In the genomic region with DNA sequence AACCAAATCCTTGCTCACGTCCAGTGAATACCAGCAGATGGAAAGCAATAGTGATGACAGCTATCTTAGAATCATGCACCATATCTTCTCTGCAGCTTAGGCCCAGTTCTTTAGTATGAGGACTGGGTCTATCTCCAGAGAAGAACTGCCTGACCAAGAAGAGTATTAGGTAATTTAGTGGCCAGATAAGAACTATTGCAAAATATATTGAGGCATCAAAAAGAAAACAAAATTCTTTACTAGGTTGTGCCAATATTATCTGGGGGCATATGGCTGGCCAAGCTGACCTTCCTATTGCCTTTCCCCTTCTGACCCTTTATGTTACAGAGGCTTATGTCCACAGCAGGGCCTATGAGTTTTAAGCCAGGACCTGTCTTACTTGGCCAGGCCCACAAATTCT, we compare ENCODE assay signal across 24 cellular contexts.
A peak's percentile ranks its signal among the peaks of the same experiment; 100 is the strongest.
DNase-seq lines count a peak whose midpoint lies in the region; ATAC-seq, FAIRE-seq and TF ChIP-seq lines count a peak whose summit lies in the region.
"Had no signal": no experiment of that assay in that cellular context is flagged by ENCODE, and none has a peak within 500 bp of the region (broad histone marks: within the 10 kb centered on the region; RNA-seq: fewer than 3 reads in every experiment).

No MANE protein-coding gene starts in this region.

- no peak for TF ChIP-seq POLR2A in GM12891 (IDR thresholded peaks at IDR 0.05; ENCODE audit: low read depth, low read length)

- peak overlapping the region; percentile 91 to 96 (median 94) for H3K27ac Mint-ChIP-seq in nephron
- H3K27ac Mint-ChIP-seq: CD4-positive, CD25-positive, alpha-beta regulatory T cell; IgD-negative memory B cell had no signal

- DNase-seq in SKM-1 treated with dmso at 0.1 percent for 144 hours (lab: John Stamatoyannopoulos, UW; ENCODE audit: unreplicated experiment): peak; percentile 3
- no peak for DNase-seq in SKM-1 (lab: John Stamatoyannopoulos, UW; ENCODE audit: unreplicated experiment)
- peak; percentile 64 for DNase-seq in NCI-H226
- peak; percentile 2 for DNase-seq in fibroblast of mammary gland (ENCODE audit: low read depth)
- no peak for DNase-seq in GM12891 (ENCODE audit: insufficient read length, low spot score)
- DNase-seq: 8988T; BE2C; CD4-positive, CD25-positive, alpha-beta regulatory T cell; COR-L47; DMS 273 treated with DMSO at 0.1 percent for 48 hours; Karpas-422; NCI-H1105; NCI-H2081; NCI-H2227 treated with DMSO at 0.1 percent for 48 hours; NCI-H524; OCI-M1 had no signal

- TF ChIP-seq CTCF in fibroblast of mammary gland (conservative IDR thresholded peaks at IDR 0.05; ENCODE audit: control insufficient read depth, insufficient read depth, low read depth, low read length): no peak
- no peak for TF ChIP-seq CTCF in nephron (IDR thresholded peaks at IDR 0.05; ENCODE audit: unreplicated experiment in 3 of 3)

- H3K36me3 Mint-ChIP-seq in nephron (ENCODE audit: low read depth): peaks cover 20% of the 10 kb centered on the region
- H3K36me3 Mint-ChIP-seq: CD4-positive, CD25-positive, alpha-beta regulatory T cell; IgD-negative memory B cell had no signal

- no peak for ATAC-seq in HG02981 (IDR thresholded peaks at IDR 0.05; ENCODE audit: unreplicated experiment)
- no peak for ATAC-seq in GM18870 (IDR thresholded peaks at IDR 0.05; ENCODE audit: unreplicated experiment)

- no peak overlapping the region for H3K4me3 Mint-ChIP-seq in nephron
- H3K4me3 Mint-ChIP-seq: CD4-positive, CD25-positive, alpha-beta regulatory T cell; IgD-negative memory B cell had no signal

- no peaks in the 10 kb centered on the region for H3K27me3 Mint-ChIP-seq in nephron (ENCODE audit: low read depth)
- H3K27me3 Mint-ChIP-seq: CD4-positive, CD25-positive, alpha-beta regulatory T cell; IgD-negative memory B cell had no signal

- no peak overlapping the region for H3K4me3 ChIP-seq in fibroblast of mammary gland (ENCODE audit: control insufficient read depth, low read depth, low read length)
- H3K4me3 ChIP-seq: GM23248, HAP-1 had no signal

- H3K9me3 Mint-ChIP-seq in nephron: no peaks in the 10 kb centered on the region
- H3K9me3 Mint-ChIP-seq: CD4-positive, CD25-positive, alpha-beta regulatory T cell; IgD-negative memory B cell had no signal

- H3K4me1 Mint-ChIP-seq in nephron: peaks cover 46% of the 10 kb centered on the region
- H3K4me1 Mint-ChIP-seq: CD4-positive, CD25-positive, alpha-beta regulatory T cell; IgD-negative memory B cell had no signal

- FAIRE-seq in GM12891 (lab: Jason Lieb, UNC): no peak
- FAIRE-seq: G401.6, GM19239 had no signal

TF ChIP-seq in GM12891, 5 proteins besides CTCF, POLR2A, EP300 and RAD21:
- TF ChIP-seq POU2F2 (IDR thresholded peaks at IDR 0.05; ENCODE audit: low read depth, low read length) (no peak), SPI1 (IDR thresholded peaks at IDR 0.05; ENCODE audit: low read depth, low read length) (no peak), PAX5 (IDR thresholded peaks at IDR 0.05; ENCODE audit: insufficient read depth, low read length, severe bottlenecking) (no peak), POLR2AphosphoS5 (IDR thresholded peaks at IDR 0.05; ENCODE audit: low read depth, low read length) (no peak), TAF1 (IDR thresholded peaks at IDR 0.05; ENCODE audit: low read depth, low read length) (no peak)

Comparison
In these comparisons a context has a peak if more than half of its experiments do, and no peak if none do; other contexts are left out.
1. DNase-seq: peak in SKM-1 treated with dmso at 0.1 percent for 144 hours (single experiment), NCI-H226 (single experiment) and fibroblast of mammary gland (single experiment); none in SKM-1 (single experiment) and GM12891 (single experiment).